In genomic region chr10:101839002-101839401, GRCh38 we compare ENCODE assay signal across 9 cellular contexts. TPM values are rescaled to one million over a fixed set of nuclear protein-coding genes. Genes with fewer than 3 reads are reported as not detected.
DNase-seq lines count a peak whose midpoint lies in the region; ATAC-seq and TF ChIP-seq lines count a peak whose summit lies in the region.
"Had no signal": no experiment of that assay in that cellular context is flagged by ENCODE, and none has a peak within 500 bp of the region (broad histone marks: within the 10 kb centered on the region; RNA-seq: fewer than 3 reads in every experiment).

No MANE protein-coding gene starts in this region.

- TF ChIP-seq POLR2A in prostate gland (IDR thresholded peaks at IDR 0.05): no peak

- H3K27me3 ChIP-seq in HUES48 (ENCODE audit: control insufficient read depth, insufficient read depth, low read length) (peaks cover 21% of the 10 kb centered on the region), prostate gland (replicated peaks; ENCODE audit: insufficient read depth) (no peaks in the 10 kb centered on the region), lower lobe of right lung (ENCODE audit: low read depth) (no peaks in the 10 kb centered on the region)

- H3K36me3 ChIP-seq in HUES48 (ENCODE audit: control insufficient read depth, insufficient read depth, low read length) (no peaks in the 10 kb centered on the region), prostate gland (no peaks in the 10 kb centered on the region), lower lobe of right lung (no peaks in the 10 kb centered on the region)

- H3K27ac Mint-ChIP-seq in Calu3 (ENCODE audit: unreplicated experiment): no peak overlapping the region
- no peak overlapping the region for H3K27ac Mint-ChIP-seq in central memory CD8-positive, alpha-beta T cell (ENCODE audit: low read depth)
- H3K27ac Mint-ChIP-seq in nephron progenitor cell: no peak overlapping the region

- no peak for TF ChIP-seq CTCF in Calu3 (IDR thresholded peaks at IDR 0.05; ENCODE audit: unreplicated experiment)
- no peak for TF ChIP-seq CTCF in nephron progenitor cell (IDR thresholded peaks at IDR 0.05)
- TF ChIP-seq CTCF in prostate gland (IDR thresholded peaks at IDR 0.05): no peak
- no peak for TF ChIP-seq CTCF in lower lobe of right lung (IDR thresholded peaks at IDR 0.05)

- CTCF ChIA-PET in Calu3 (lab: Charles Lee): interaction anchor here (0.6 to 3.2 kb wide), 4 partner anchors 26 to 208 kb away, joined by 3 to 47 read pairs (median 4); no protein-coding TSS in a partner anchor

- H3K9ac ChIP-seq in HUES48 (ENCODE audit: low read depth, low read length): no peak overlapping the region

- BruUV-seq in Calu3 (replicated peaks; lab: Mats Ljungman, UMichigan): no TSS peak

- H3K4me3 Mint-ChIP-seq in Calu3 (ENCODE audit: low read depth, unreplicated experiment) (peak overlapping the region; percentile 66), nephron progenitor cell (peak overlapping the region; percentile 75)
- H3K4me3 Mint-ChIP-seq in central memory CD8-positive, alpha-beta T cell: peak overlapping the region; percentile 87

- H3K9me3 ChIP-seq in HUES48 (ENCODE audit: control insufficient read depth, insufficient read depth, low read length) (no peaks in the 10 kb centered on the region), prostate gland (no peaks in the 10 kb centered on the region), lower lobe of right lung (no peaks in the 10 kb centered on the region)

- H3K4me3 ChIP-seq in HUES48 (ENCODE audit: low read depth, low read length) (peak overlapping the region; percentile 90), prostate gland (no peak overlapping the region), lower lobe of right lung (no peak overlapping the region)

- WGBS in prostate gland: 100% methylated on average over 1 of the region's 1 CpG

- H3K27ac ChIP-seq in HUES48 (ENCODE audit: low read depth, low read length) (peak overlapping the region; percentile 46), prostate gland (no peak overlapping the region), lower lobe of right lung (no peak overlapping the region)

- no peak for ATAC-seq in central memory CD8-positive, alpha-beta T cell (replicated peaks; ENCODE audit: extremely low read depth, poor library complexity, severe bottlenecking)
- no peak for ATAC-seq in GM21381 (IDR thresholded peaks at IDR 0.05; ENCODE audit: unreplicated experiment)
- no peak for ATAC-seq in lower lobe of right lung
- ATAC-seq: Panc1 had no signal

- H3K27me3 Mint-ChIP-seq in Calu3 (ENCODE audit: unreplicated experiment): no peaks in the 10 kb centered on the region
- no peaks in the 10 kb centered on the region for H3K27me3 Mint-ChIP-seq in central memory CD8-positive, alpha-beta T cell
- peaks cover 38% of the 10 kb centered on the region for H3K27me3 Mint-ChIP-seq in nephron progenitor cell (ENCODE audit: low read depth, poor library complexity)

- intact Hi-C loops in Calu3 (cut with micrococcal nuclease; ENCODE audit: unreplicated experiment) (no loop called here), prostate gland (cut with DNase I) (no loop called here), lower lobe of right lung (cut with DNase I) (no loop called here)

- DNase-seq in Calu3: no peak
- DNase-seq in central memory CD8-positive, alpha-beta T cell (ENCODE audit: low spot score in 2 of 2): no peak
- no peak for DNase-seq in nephron progenitor cell
- DNase-seq in prostate gland (ENCODE audit: low spot score): no peak
- DNase-seq in lower lobe of right lung: no peak
- DNase-seq: NCI-H1048 had no signal

- H3K4me1 Mint-ChIP-seq in Calu3 (ENCODE audit: low read depth, unreplicated experiment): peaks cover 17% of the 10 kb centered on the region
- peaks cover 57% of the 10 kb centered on the region for H3K4me1 Mint-ChIP-seq in central memory CD8-positive, alpha-beta T cell
- peaks cover 66% of the 10 kb centered on the region for H3K4me1 Mint-ChIP-seq in nephron progenitor cell

- H3K9me3 Mint-ChIP-seq in Calu3 (ENCODE audit: low read depth, unreplicated experiment) (no peaks in the 10 kb centered on the region), nephron progenitor cell (no peaks in the 10 kb centered on the region)
- H3K9me3 Mint-ChIP-seq in central memory CD8-positive, alpha-beta T cell: no peaks in the 10 kb centered on the region

- peaks cover 17% of the 10 kb centered on the region for H3K36me3 Mint-ChIP-seq in Calu3 (ENCODE audit: insufficient read depth, unreplicated experiment)
- peaks cover 6% of the 10 kb centered on the region for H3K36me3 Mint-ChIP-seq in central memory CD8-positive, alpha-beta T cell (ENCODE audit: insufficient read depth)
- H3K36me3 Mint-ChIP-seq in nephron progenitor cell (ENCODE audit: low read depth): no peaks in the 10 kb centered on the region

- H3K4me1 ChIP-seq in HUES48 (ENCODE audit: control insufficient read depth, insufficient read depth, low read length): peaks cover 14% of the 10 kb centered on the region
- H3K4me1 ChIP-seq in prostate gland (replicated peaks): no peaks in the 10 kb centered on the region
- peaks cover 48% of the 10 kb centered on the region for H3K4me1 ChIP-seq in lower lobe of right lung

RNA-seq across cellular contexts. Expression of gene KCNIP2, which starts 4.6 kb away (rescaled TPM):
- total RNA-seq in Calu3 (2022): 3.3 and 4.8 TPM in 2 replicates
- total RNA-seq in prostate gland: 1 to 10 TPM; 2.6 to 3.0 TPM
- 3.7 TPM for total RNA-seq in lower lobe of right lung

RNA-seq across cellular contexts. Expression of gene OGA, which starts 20.8 kb away (rescaled TPM):
- total RNA-seq in Calu3 (2022) (59.0 and 63.3 TPM in 2 replicates), prostate gland (100 to 1,000 TPM in 1 of 2 donors, 10 to 100 TPM in 1; 82.5 to 143 TPM), lower lobe of right lung (113 TPM)

RNA-seq across cellular contexts. Expression of gene NPM3, which starts 55.8 kb away (rescaled TPM):
- 51.1 and 51.5 TPM in 2 replicates for total RNA-seq in Calu3 (2022)
- total RNA-seq in prostate gland: 10 to 100 TPM; 43.7 to 47.4 TPM
- 17.4 TPM for total RNA-seq in lower lobe of right lung
